Comparison of ENCODE assay signal across 11 cellular contexts in genomic region chr20:23082846-23083552, GRCh38. TPM values are rescaled to one million over a fixed set of nuclear protein-coding genes. Genes with fewer than 3 reads are reported as not detected.
DNase-seq lines count a peak whose midpoint lies in the region; ATAC-seq and TF ChIP-seq lines count a peak whose summit lies in the region.
"Had no signal": no experiment of that assay in that cellular context is flagged by ENCODE, and none has a peak within 500 bp of the region (broad histone marks: within the 10 kb centered on the region; RNA-seq: fewer than 3 reads in every experiment).

No MANE protein-coding gene starts in this region.

- H3K36me3 ChIP-seq in H7 (replicated peaks; ENCODE audit: control insufficient read depth, insufficient read depth, low read length) (no peaks in the 10 kb centered on the region), gastrocnemius medialis (no peaks in the 10 kb centered on the region)

- ATAC-seq in T-helper 17 cell = no peak
- ATAC-seq in gastrocnemius medialis = peak in 1 of 2 donors; percentile 47
- no peak for ATAC-seq in HG03025 (IDR thresholded peaks at IDR 0.05; ENCODE audit: low FRiP score, unreplicated experiment)
- ATAC-seq: K562; naive thymus-derived CD4-positive, alpha-beta T cell had no signal

- no peak for TF ChIP-seq POLR2A in gastrocnemius medialis (IDR thresholded peaks at IDR 0.05)

- H3K27me3 Mint-ChIP-seq in T-helper 17 cell = peaks cover 5% of the 10 kb centered on the region

- no peak overlapping the region for H3K4me3 ChIP-seq in H7 (ENCODE audit: insufficient read depth, low read depth, low read length)
- H3K4me3 ChIP-seq in gastrocnemius medialis = peak overlapping the region; percentile 12 to 57 (median 46)
- H3K4me3 ChIP-seq: K562 had no signal

- H3K27ac ChIP-seq in gastrocnemius medialis = peak overlapping the region; percentile 75 to 90 (median 83)

- in situ Hi-C loops in gastrocnemius medialis (cut with MboI; ENCODE audit: low sequenced_read_pairs in 4 of 4) = no loop called here

- H3K36me3 Mint-ChIP-seq in T-helper 17 cell (ENCODE audit: low read depth) = no peaks in the 10 kb centered on the region
- H3K36me3 Mint-ChIP-seq: naive thymus-derived CD4-positive, alpha-beta T cell had no signal

- H3K27ac Mint-ChIP-seq in T-helper 17 cell = peak overlapping the region; percentile 66
- H3K27ac Mint-ChIP-seq: activated naive CD8-positive, alpha-beta T cell treated with anti-CD3 and anti-CD28 coated beads, Interleukin-2, amount 50 U/mL, for 24 hours had no signal

- TF ChIP-seq CTCF in gastrocnemius medialis (IDR thresholded peaks at IDR 0.05 in 4 of 5, conservative IDR thresholded peaks at IDR 0.05 in 1 of 5) = no peak

- DNase-seq in H7 (peak; percentile 67), T-helper 17 cell (no peak), iPS-NIHi7 (ENCODE audit: extremely low spot score) (peak; percentile 59), gastrocnemius medialis (no peak), NCI-H146 (lab: John Stamatoyannopoulos, UW) (no peak), cerebellum (ENCODE audit: low spot score) (no peak)
- DNase-seq in stimulated activated CD8-positive, alpha-beta memory T cell treated with anti-CD3 and anti-CD28 coated beads, Interleukin-4, amount 100 ng/mL, for 48 hours = no peak
- DNase-seq: activated naive CD8-positive, alpha-beta T cell treated with anti-CD3 and anti-CD28 coated beads, Interleukin-2, amount 50 U/mL, for 24 hours; naive thymus-derived CD4-positive, alpha-beta T cell had no signal

- H3K4me3 Mint-ChIP-seq in T-helper 17 cell = peak overlapping the region; percentile 70
- H3K4me3 Mint-ChIP-seq: activated naive CD8-positive, alpha-beta T cell treated with anti-CD3 and anti-CD28 coated beads, Interleukin-2, amount 50 U/mL, for 24 hours had no signal

- H3K9me3 ChIP-seq in T-helper 17 cell (ENCODE audit: control insufficient read depth, low read length, poor library complexity, severe bottlenecking) (no peaks in the 10 kb centered on the region), gastrocnemius medialis (no peaks in the 10 kb centered on the region)

- H3K27me3 ChIP-seq in H7 (ENCODE audit: control insufficient read depth, insufficient read depth, low read length) = no peaks in the 10 kb centered on the region
- H3K27me3 ChIP-seq in gastrocnemius medialis = no peaks in the 10 kb centered on the region

- H3K4me1 ChIP-seq in gastrocnemius medialis = peaks cover 0 to 21% of the 10 kb centered on the region in 2 donors

- H3K4me1 Mint-ChIP-seq in T-helper 17 cell = peaks cover 13% of the 10 kb centered on the region

- intact Hi-C loops in gastrocnemius medialis (cut with DNase I; ENCODE audit: low total_unique reads) = no loop called here

RNA-seq across cellular contexts. Expression of gene CD93, which starts 3.1 kb away (rescaled TPM):
- under 0.01 TPM in 1 of 2 replicates, not detected in the other for total RNA-seq in H7 (2014; rRNA removed; shearing (Covaris generic))
- 1 to 10 TPM; 2.1 to 6.4 TPM for total RNA-seq in T-helper 17 cell
- 10 to 100 TPM; 17.3 to 22.2 (median 21.1) TPM for total RNA-seq in gastrocnemius medialis
- 15.9 TPM for total RNA-seq in cerebellum

RNA-seq across cellular contexts. Expression of gene THBD, which starts 33.5 kb away (rescaled TPM):
- 1.2 and 1.5 TPM in 2 replicates for total RNA-seq in H7 (2014; rRNA removed; shearing (Covaris generic))
- total RNA-seq in T-helper 17 cell (1 to 10 TPM; 1.0 to 1.1 TPM), gastrocnemius medialis (10 to 100 TPM in 3 of 4 donors, 1 to 10 TPM in 1; 9.0 to 25.7 (median 17.5) TPM), cerebellum (2.7 TPM)

RNA-seq across cellular contexts. Expression of gene SSTR4, which starts 47.9 kb away (rescaled TPM):
- total RNA-seq in H7 (2014; rRNA removed; shearing (Covaris generic)) = not detected in 2 replicates
- total RNA-seq in T-helper 17 cell (not detected), gastrocnemius medialis (not detected), cerebellum (0.54 TPM)
- total RNA-seq: K562; naive thymus-derived CD4-positive, alpha-beta T cell had no signal

Comparison
In these comparisons a context has a peak if more than half of its experiments do, and no peak if none do; other contexts are left out.
1. DNase-seq: peak in H7 (single experiment) and iPS-NIHi7 (single experiment); none in T-helper 17 cell (0 of 3), gastrocnemius medialis (0 of 2), stimulated activated CD8-positive, alpha-beta memory T cell treated with anti-CD3 and anti-CD28 coated beads, Interleukin-4, amount 100 ng/mL, for 48 hours (single experiment), NCI-H146 (single experiment) and cerebellum (single experiment).